In genomic region chr16:229731-230281, GRCh38 we compare ENCODE assay signal across 8 cellular contexts. TPM values are rescaled to one million over a fixed set of nuclear protein-coding genes. Genes with fewer than 3 reads are reported as not detected.
DNase-seq lines count a peak whose midpoint lies in the region; ATAC-seq and TF ChIP-seq lines count a peak whose summit lies in the region.

No MANE protein-coding gene starts in this region.

- peaks cover 35% of the 10 kb centered on the region for H3K79me2 ChIP-seq in ACC112 (ENCODE audit: control insufficient read depth, insufficient read depth, low read length, unreplicated experiment)

- H3K27me3 ChIP-seq in ACC112 (ENCODE audit: insufficient read depth, low read length) (no peaks in the 10 kb centered on the region), HUES64 (ENCODE audit: insufficient read depth, low read length) (no peaks in the 10 kb centered on the region), brain microvascular endothelial cell (replicated peaks) (no peaks in the 10 kb centered on the region), muscle layer of duodenum (ENCODE audit: low read depth, low read length) (no peaks in the 10 kb centered on the region)

- ATAC-seq in HG02852 (IDR thresholded peaks at IDR 0.05; ENCODE audit: unreplicated experiment) (no peak), GM19452 (IDR thresholded peaks at IDR 0.05; ENCODE audit: unreplicated experiment) (no peak)

- H3K4me1 ChIP-seq in ACC112 (ENCODE audit: control insufficient read depth, insufficient read depth, low read length, unreplicated experiment): peaks cover 25% of the 10 kb centered on the region
- peaks cover 11% of the 10 kb centered on the region; the same call in 1 of the 2 replicates for H3K4me1 ChIP-seq in HUES64 (ENCODE audit: insufficient read depth, low read length)
- H3K4me1 ChIP-seq in muscle layer of duodenum (ENCODE audit: control insufficient read depth in 1 of 2, insufficient read depth in 2 of 2, low read length in 2 of 2): peaks cover 0 to 18% of the 10 kb centered on the region in 2 donors

- H3K36me3 ChIP-seq in ACC112 (ENCODE audit: insufficient read depth, low read length) (peaks cover 15% of the 10 kb centered on the region; the same call in 1 of the 2 replicates), HUES64 (ENCODE audit: insufficient read depth, low read length) (peaks cover 30% of the 10 kb centered on the region), brain microvascular endothelial cell (replicated peaks) (peaks cover 23% of the 10 kb centered on the region), muscle layer of duodenum (ENCODE audit: control insufficient read depth in 1 of 2, insufficient read depth in 2 of 2, low read length in 2 of 2) (peaks cover 19 to 22% of the 10 kb centered on the region in 2 donors)

- WGBS in HUES64: 92% methylated on average over 22 of the region's 22 CpGs

- DNase-seq in brain microvascular endothelial cell: no peak
- DNase-seq in LoVo (ENCODE audit: low spot score): no peak
- DNase-seq in globus pallidus (ENCODE audit: low spot score): no peak

- in situ Hi-C loops in brain microvascular endothelial cell (cut with HindIII; ENCODE audit: low pct_ligation_motif_present, low sequenced_read_pairs): no loop called here

- no peak overlapping the region for H3K9ac ChIP-seq in HUES64 (ENCODE audit: low read depth, low read length)

- H3K4me3 ChIP-seq in ACC112 (ENCODE audit: low read depth, low read length) (peak overlapping the region; percentile 94), HUES64 (ENCODE audit: low read length) (peak overlapping the region; percentile 85), brain microvascular endothelial cell (ENCODE audit: low read depth, low read length) (peak overlapping the region; percentile 94), muscle layer of duodenum (ENCODE audit: low read depth in 1 of 2, low read length in 2 of 2) (peak overlapping the region; percentile 91 to 95)

- TF ChIP-seq CTCF in brain microvascular endothelial cell (IDR thresholded peaks at IDR 0.05; ENCODE audit: low read depth, low read length, missing control alignments): no peak

- no peaks in the 10 kb centered on the region for H3K9me3 ChIP-seq in HUES64 (ENCODE audit: insufficient read depth, low read depth, low read length)
- H3K9me3 ChIP-seq in muscle layer of duodenum (ENCODE audit: control insufficient read depth in 1 of 2, low read length in 2 of 2): no peaks in the 10 kb centered on the region

- H3K27ac ChIP-seq in ACC112 (ENCODE audit: low read depth, low read length) (no peak overlapping the region), HUES64 (ENCODE audit: low read depth, low read length) (no peak overlapping the region), brain microvascular endothelial cell (no peak overlapping the region), muscle layer of duodenum (ENCODE audit: low read length) (peak overlapping the region; percentile 79)

- peak overlapping the region; percentile 91 for H2AFZ ChIP-seq in ACC112 (ENCODE audit: low read length, unreplicated experiment)

RNA-seq across cellular contexts. Expression of gene LUC7L, which starts 0.6 kb away (rescaled TPM):
- 88.2 TPM for polyA plus RNA-seq in HUES64 (2013, experiment 1 of 2)
- 83.5 TPM for polyA plus RNA-seq in HUES64 (2013, experiment 2 of 2)

RNA-seq across cellular contexts. Expression of gene FAM234A, which starts 4.8 kb away (rescaled TPM):
- 50.7 TPM for polyA plus RNA-seq in HUES64 (2013, experiment 1 of 2)
- polyA plus RNA-seq in HUES64 (2013, experiment 2 of 2): 56.2 TPM

RNA-seq across cellular contexts. Expression of gene RGS11, which starts 45.9 kb away (rescaled TPM):
- 0.25 TPM for polyA plus RNA-seq in HUES64 (2013, experiment 1 of 2)
- polyA plus RNA-seq in HUES64 (2013, experiment 2 of 2): 0.19 TPM

RNA-seq across cellular contexts. Expression of gene HBQ1, which starts 49.5 kb away (rescaled TPM):
- 0.45 TPM for polyA plus RNA-seq in HUES64 (2013, experiment 1 of 2)
- polyA plus RNA-seq in HUES64 (2013, experiment 2 of 2): 0.95 TPM

RNA-seq across cellular contexts. Expression of gene ARHGDIG, which starts 50.6 kb away (rescaled TPM):
- 0.70 TPM for polyA plus RNA-seq in HUES64 (2013, experiment 1 of 2)
- polyA plus RNA-seq in HUES64 (2013, experiment 2 of 2): 0.70 TPM
